ENCODE assay signal across 9 cellular contexts in genomic region chr1:75133754-75134655, GRCh38. TPM values are rescaled to one million over a fixed set of nuclear protein-coding genes. Genes with fewer than 3 reads are reported as not detected.
A peak's percentile ranks its signal among the peaks of the same experiment; 100 is the strongest.
DNase-seq lines count a peak whose midpoint lies in the region; ATAC-seq, FAIRE-seq and TF ChIP-seq lines count a peak whose summit lies in the region.
"Had no signal": no experiment of that assay in that cellular context is flagged by ENCODE, and none has a peak within 500 bp of the region (broad histone marks: within the 10 kb centered on the region; RNA-seq: fewer than 3 reads in every experiment).

LHX8 (plus strand) TSS chr1:75134388; CDS start chr1:75136615, 2,227 bp downstream.

- H3K27ac Mint-ChIP-seq in activated naive CD4-positive, alpha-beta T cell treated with anti-CD3 and anti-CD28 coated beads, Interleukin-2, amount 10 ng/mL, durations not matched to agents 7 days and 5 days: peak within 1 kb of the TSS; percentile 83
- H3K27ac Mint-ChIP-seq in activated T-helper 17 cell treated with anti-CD3 and anti-CD28 coated beads, Interleukin-2, amount 50 U/mL, for 72 hours: no peak within 1 kb of the TSS

- peak within 1 kb of the TSS; percentile 66 for H3K4me3 Mint-ChIP-seq in activated naive CD4-positive, alpha-beta T cell treated with anti-CD3 and anti-CD28 coated beads, Interleukin-2, amount 10 ng/mL, durations not matched to agents 7 days and 5 days
- H3K4me3 Mint-ChIP-seq in activated T-helper 17 cell treated with anti-CD3 and anti-CD28 coated beads, Interleukin-2, amount 50 U/mL, for 72 hours: peak within 1 kb of the TSS; percentile 53

- no peak within 1 kb of the TSS for H3K9ac ChIP-seq in kidney (ENCODE audit: low read length in 2 of 2)

- H3K4me3 ChIP-seq in kidney (ENCODE audit: low read length in 2 of 2): peak within 1 kb of the TSS; percentile 39 to 46
- H3K4me3 ChIP-seq in tibial artery: peak within 1 kb of the TSS; percentile 7 to 38

- no peak for FAIRE-seq in kidney (lab: Jason Lieb, UNC)
- FAIRE-seq: H54 had no signal

- H3K27me3 Mint-ChIP-seq in activated naive CD4-positive, alpha-beta T cell treated with anti-CD3 and anti-CD28 coated beads, Interleukin-2, amount 10 ng/mL, durations not matched to agents 7 days and 5 days: peaks cover 91% of the 10 kb centered on the region
- peaks cover 68% of the 10 kb centered on the region for H3K27me3 Mint-ChIP-seq in activated T-helper 17 cell treated with anti-CD3 and anti-CD28 coated beads, Interleukin-2, amount 50 U/mL, for 72 hours

- H3K27me3 ChIP-seq in tibial artery: peaks cover 5 to 93% of the 10 kb centered on the region in 2 donors

- H3K9me3 ChIP-seq in kidney (ENCODE audit: control insufficient read depth in 1 of 2, low read length in 2 of 2) (no peaks in the 10 kb centered on the region), tibial artery (no peaks in the 10 kb centered on the region)

- ATAC-seq in activated T-helper 17 cell treated with anti-CD3 and anti-CD28 coated beads, Interleukin-2, amount 50 U/mL, for 72 hours (replicated peaks): no peak
- ATAC-seq in GM19328 (IDR thresholded peaks at IDR 0.05; ENCODE audit: unreplicated experiment): no peak
- ATAC-seq in HG02970 (IDR thresholded peaks at IDR 0.05; ENCODE audit: low FRiP score, unreplicated experiment): no peak
- no peak for ATAC-seq in HG03139 (IDR thresholded peaks at IDR 0.05; ENCODE audit: unreplicated experiment)

- no peak for TF ChIP-seq CTCF in kidney (IDR thresholded peaks at IDR 0.05; ENCODE audit: borderline replicate concordance, extremely low read depth, insufficient read depth)
- no peak for TF ChIP-seq CTCF in tibial artery (IDR thresholded peaks at IDR 0.05)

- H3K9me3 Mint-ChIP-seq in activated naive CD4-positive, alpha-beta T cell treated with anti-CD3 and anti-CD28 coated beads, Interleukin-2, amount 10 ng/mL, durations not matched to agents 7 days and 5 days: no peaks in the 10 kb centered on the region
- peaks cover 8% of the 10 kb centered on the region for H3K9me3 Mint-ChIP-seq in activated T-helper 17 cell treated with anti-CD3 and anti-CD28 coated beads, Interleukin-2, amount 50 U/mL, for 72 hours

- H3K4me1 ChIP-seq in kidney (ENCODE audit: control insufficient read depth in 1 of 2, insufficient read depth in 1 of 2, low read depth in 1 of 2, low read length in 2 of 2): peaks cover 0 to 7% of the 10 kb centered on the region in 2 donors
- H3K4me1 ChIP-seq in tibial artery: peaks cover 0 to 33% (median 23%) of the 10 kb centered on the region in 4 donors

- H3K27ac ChIP-seq in kidney (ENCODE audit: low read depth in 2 of 2, low read length in 2 of 2): no peak within 1 kb of the TSS
- no peak within 1 kb of the TSS for H3K27ac ChIP-seq in tibial artery

- peaks cover 18% of the 10 kb centered on the region for H3K4me1 Mint-ChIP-seq in activated naive CD4-positive, alpha-beta T cell treated with anti-CD3 and anti-CD28 coated beads, Interleukin-2, amount 10 ng/mL, durations not matched to agents 7 days and 5 days
- H3K4me1 Mint-ChIP-seq in activated T-helper 17 cell treated with anti-CD3 and anti-CD28 coated beads, Interleukin-2, amount 50 U/mL, for 72 hours: no peaks in the 10 kb centered on the region

- DNase-seq in activated naive CD4-positive, alpha-beta T cell treated with anti-CD3 and anti-CD28 coated beads, Interleukin-2, amount 10 ng/mL, durations not matched to agents 7 days and 5 days: no peak
- DNase-seq in activated naive CD4-positive, alpha-beta T cell (lab: John Stamatoyannopoulos, UW): no peak
- no peak for DNase-seq in kidney
- no peak for DNase-seq in tibial artery

- H3K36me3 Mint-ChIP-seq in activated naive CD4-positive, alpha-beta T cell treated with anti-CD3 and anti-CD28 coated beads, Interleukin-2, amount 10 ng/mL, durations not matched to agents 7 days and 5 days: peaks cover 9% of the 10 kb centered on the region
- H3K36me3 Mint-ChIP-seq in activated T-helper 17 cell treated with anti-CD3 and anti-CD28 coated beads, Interleukin-2, amount 50 U/mL, for 72 hours (ENCODE audit: low read depth): no peaks in the 10 kb centered on the region

- intact Hi-C loops in kidney (cut with DNase I): no loop called here
- intact Hi-C loops in tibial artery (cut with DNase I; ENCODE audit: low total_unique reads): no loop called here

- H3K36me3 ChIP-seq in kidney (ENCODE audit: control insufficient read depth in 1 of 2, insufficient read depth in 2 of 2, low read length in 2 of 2) (no peaks in the 10 kb centered on the region), tibial artery (no peaks in the 10 kb centered on the region)

- CTCF ChIA-PET in activated naive CD4-positive, alpha-beta T cell treated with anti-CD3 and anti-CD28 coated beads, Interleukin-2, amount 10 ng/mL, durations not matched to agents 7 days and 5 days (lab: Charles Lee): interaction anchor here (0.6 kb wide), 1 partner anchor 70 kb away, joined by 3 read pairs; no protein-coding TSS in a partner anchor

RNA-seq across cellular contexts. Expression of gene LHX8, which starts in this region (rescaled TPM):
- total RNA-seq in activated T-helper 17 cell treated with anti-CD3 and anti-CD28 coated beads, Interleukin-2, amount 50 U/mL, for 72 hours: not detected
- not detected for total RNA-seq in kidney
- polyA plus RNA-seq in kidney (ENCODE audit: insufficient read depth, low read depth, low replicate concordance): not detected
